In the genomic region with DNA sequence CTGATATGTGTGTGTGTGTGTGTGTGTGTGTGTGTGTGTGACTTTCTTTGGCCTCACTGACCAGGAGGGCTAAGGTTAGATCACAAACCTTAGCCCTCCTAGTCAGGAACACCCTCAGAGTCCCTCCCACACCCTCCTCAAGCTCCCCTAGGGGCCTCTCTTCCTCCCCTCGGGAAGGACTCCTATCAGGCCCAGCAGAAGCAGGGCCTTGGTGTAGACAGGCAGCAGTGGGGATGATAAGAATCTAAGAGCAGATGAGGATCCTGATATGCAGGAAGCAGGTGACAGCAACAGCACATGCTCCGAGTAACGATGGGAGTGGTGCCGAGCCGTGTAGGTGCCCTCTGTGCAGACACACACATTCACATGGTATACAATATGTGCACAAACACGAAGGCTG, we compare ENCODE assay signal across 18 cellular contexts.
"Had no signal": no experiment of that assay in that cellular context is flagged by ENCODE, and none has a peak within 500 bp of the region (broad histone marks: within the 10 kb centered on the region; RNA-seq: fewer than 3 reads in every experiment).

No MANE protein-coding gene starts in this region.

- H3K9ac ChIP-seq: neural progenitor cell had no signal

- H3K4me3 ChIP-seq: neural progenitor cell, thyroid gland, vagina had no signal

- ATAC-seq: activated CD4-positive, alpha-beta T cell treated with anti-CD3 and anti-CD28 coated beads for 36 hours had no signal

- H3K9me3 ChIP-seq: thyroid gland, vagina had no signal

- H3K4me1 ChIP-seq: neural progenitor cell, vagina had no signal

- H3K27me3 Mint-ChIP-seq: activated CD4-positive, alpha-beta memory T cell treated with anti-CD3 and anti-CD28 coated beads, Interleukin-2, amount 10 ng/mL, durations not matched to agents 7 days and 5 days; activated CD4-positive, alpha-beta T cell treated with anti-CD3 and anti-CD28 coated beads for 36 hours; activated naive CD4-positive, alpha-beta T cell treated with anti-CD3 and anti-CD28 coated beads, Interleukin-2, amount 50 U/mL, for 24 hours had no signal

- H3K27ac ChIP-seq: brain microvascular endothelial cell, neural progenitor cell, vagina, WERI-Rb-1 had no signal

- H3K4me2 ChIP-seq: neural progenitor cell had no signal

- DNase-seq: activated CD4-positive, alpha-beta memory T cell treated with anti-CD3 and anti-CD28 coated beads, Interleukin-2, amount 10 ng/mL, durations not matched to agents 7 days and 5 days; activated CD4-positive, alpha-beta T cell treated with anti-CD3 and anti-CD28 coated beads for 36 hours; activated CD8-positive, alpha-beta memory T cell treated with anti-CD3 and anti-CD28 coated beads, Interleukin-2, amount 50 U/mL, for 4 hours; amygdala; brain microvascular endothelial cell; cerebellar nuclear complex; dermis blood vessel endothelial cell; hippocampal formation; kidney glomerular epithelial cell; retina; stimulated activated CD4-positive, alpha-beta T cell treated with anti-CD3 and anti-CD28 coated beads, Interleukin-15, amount 100 ng/mL, for 24 hours; stimulated activated CD4-positive, alpha-beta T cell treated with anti-CD3 and anti-CD28 coated beads, Interleukin-4, amount 100 ng/mL, for 24 hours; thyroid gland; WERI-Rb-1 had no signal

- H3K9me3 Mint-ChIP-seq: activated CD4-positive, alpha-beta memory T cell treated with anti-CD3 and anti-CD28 coated beads, Interleukin-2, amount 10 ng/mL, durations not matched to agents 7 days and 5 days; activated naive CD4-positive, alpha-beta T cell treated with anti-CD3 and anti-CD28 coated beads, Interleukin-2, amount 50 U/mL, for 24 hours; activated T-helper 1 cell treated with anti-CD3 and anti-CD28 coated beads, Interleukin-12 subunit alpha, Interleukin-12 subunit beta, Interleukin-2, Interleukin-4 antibody, amounts not matched to agents 30 ng/mL and 10 ng/mL and 1 ng/mL, durations not matched to agents 14 hours and 24 hours and 36 hours; neural progenitor cell had no signal

- H3K27me3 ChIP-seq: brain microvascular endothelial cell, neural progenitor cell, thyroid gland, vagina had no signal

- H3K4me3 Mint-ChIP-seq: activated CD4-positive, alpha-beta memory T cell treated with anti-CD3 and anti-CD28 coated beads, Interleukin-2, amount 10 ng/mL, durations not matched to agents 7 days and 5 days; activated CD4-positive, alpha-beta T cell treated with anti-CD3 and anti-CD28 coated beads for 36 hours; activated naive CD4-positive, alpha-beta T cell treated with anti-CD3 and anti-CD28 coated beads, Interleukin-2, amount 50 U/mL, for 24 hours; activated T-helper 1 cell treated with anti-CD3 and anti-CD28 coated beads, Interleukin-12 subunit alpha, Interleukin-12 subunit beta, Interleukin-2, Interleukin-4 antibody, amounts not matched to agents 30 ng/mL and 10 ng/mL and 1 ng/mL, durations not matched to agents 14 hours and 24 hours and 36 hours; neural progenitor cell had no signal

- H3K36me3 Mint-ChIP-seq: neural progenitor cell had no signal

- H3K36me3 ChIP-seq: neural progenitor cell, vagina had no signal

- H3K27ac Mint-ChIP-seq: activated CD4-positive, alpha-beta memory T cell treated with anti-CD3 and anti-CD28 coated beads, Interleukin-2, amount 10 ng/mL, durations not matched to agents 7 days and 5 days; activated CD4-positive, alpha-beta T cell treated with anti-CD3 and anti-CD28 coated beads for 36 hours; activated naive CD4-positive, alpha-beta T cell treated with anti-CD3 and anti-CD28 coated beads, Interleukin-2, amount 50 U/mL, for 24 hours; activated T-helper 1 cell treated with anti-CD3 and anti-CD28 coated beads, Interleukin-12 subunit alpha, Interleukin-12 subunit beta, Interleukin-2, Interleukin-4 antibody, amounts not matched to agents 30 ng/mL and 10 ng/mL and 1 ng/mL, durations not matched to agents 14 hours and 24 hours and 36 hours; neural progenitor cell had no signal

- H2AFZ ChIP-seq: neural progenitor cell had no signal
